Comparison of ENCODE assay signal across 2 cellular contexts in genomic region chr3:65166531-65166930, GRCh38.
TF ChIP-seq lines count a peak whose summit lies in the region.

No MANE protein-coding gene starts in this region.

TF ChIP-seq in GM23338, 12 proteins besides CTCF, POLR2A, EP300 and RAD21 (continued from another document):
- TF ChIP-seq REST (IDR thresholded peaks at IDR 0.05; ENCODE audit: unreplicated experiment) (no peak), EZH2phosphoT487 (IDR thresholded peaks at IDR 0.05; ENCODE audit: unreplicated experiment) (no peak), ZNF462 (CRISPR knock-in tag; IDR thresholded peaks at IDR 0.05) (no peak), NANOG (IDR thresholded peaks at IDR 0.05; ENCODE audit: borderline replicate concordance) (no peak)

TF ChIP-seq in WTC11, 78 proteins besides CTCF, POLR2A, EP300 and RAD21 (continued from another document):
- no peak for TF ChIP-seq ZNF425 (CRISPR knock-in tag; conservative IDR thresholded peaks at IDR 0.05)
- no peak for TF ChIP-seq TCF7 (CRISPR knock-in tag; IDR thresholded peaks at IDR 0.05; ENCODE audit: low read depth)
- TF ChIP-seq CREB1 (CRISPR knock-in tag; IDR thresholded peaks at IDR 0.05) = no peak
- no peak for TF ChIP-seq CREM (CRISPR knock-in tag; IDR thresholded peaks at IDR 0.05)
- TF ChIP-seq FOXK1 (CRISPR knock-in tag; IDR thresholded peaks at IDR 0.05) = no peak
- TF ChIP-seq ZNF416 (CRISPR knock-in tag; IDR thresholded peaks at IDR 0.05) = no peak
- TF ChIP-seq MYBL2 (CRISPR knock-in tag; IDR thresholded peaks at IDR 0.05) = no peak
